11 cellular contexts compared by ENCODE assay signal in genomic region chr6:117317261-117317660, GRCh38. TPM values are rescaled to one million over a fixed set of nuclear protein-coding genes. Genes with fewer than 3 reads are reported as not detected.
A peak's percentile ranks its signal among the peaks of the same experiment; 100 is the strongest.
DNase-seq lines count a peak whose midpoint lies in the region; ATAC-seq, FAIRE-seq and TF ChIP-seq lines count a peak whose summit lies in the region.
"Had no signal": no experiment of that assay in that cellular context is flagged by ENCODE, and none has a peak within 500 bp of the region (broad histone marks: within the 10 kb centered on the region; RNA-seq: fewer than 3 reads in every experiment).

No MANE protein-coding gene starts in this region.

- no peaks in the 10 kb centered on the region for H3K9me3 ChIP-seq in Caco-2
- no peaks in the 10 kb centered on the region for H3K9me3 ChIP-seq in HEK293 (ENCODE audit: control insufficient read depth, insufficient read depth, low read depth, low read length)
- H3K9me3 ChIP-seq: SJCRH30 had no signal

- no peak overlapping the region for H3K4me3 Mint-ChIP-seq in Caco-2 (ENCODE audit: unreplicated experiment)
- no peak overlapping the region for H3K4me3 Mint-ChIP-seq in activated T-cell treated with anti-CD3 and anti-CD28 coated beads, Interleukin-2, amount 50 U/mL, for 72 hours
- H3K4me3 Mint-ChIP-seq: brain had no signal

- H3K4me1 ChIP-seq in Caco-2: no peaks in the 10 kb centered on the region
- H3K4me1 ChIP-seq in HEK293 (ENCODE audit: control insufficient read depth, insufficient read depth, low read length): no peaks in the 10 kb centered on the region
- H3K4me1 ChIP-seq: SJCRH30 had no signal

- H3K36me3 ChIP-seq in Caco-2 (ENCODE audit: control insufficient read depth, insufficient read depth, low read length) (no peaks in the 10 kb centered on the region), HEK293 (ENCODE audit: control insufficient read depth in 2 of 2, insufficient read depth in 1 of 2, low read length in 2 of 2) (no peaks in the 10 kb centered on the region)
- H3K36me3 ChIP-seq: SJCRH30 had no signal

- CTCF ChIA-PET in Caco-2 (lab: Charles Lee): interaction anchor here (1.2 kb wide), 1 partner anchor 34 kb away, joined by 3 read pairs; no protein-coding TSS in a partner anchor
- CTCF ChIA-PET in HEK293 (lab: Yijun Ruan, JAX): interaction anchor here (0.6 to 8.3 kb wide), 16 partner anchors 9 to 367 kb away, joined by 3 to 93 read pairs (median 4); no protein-coding TSS in a partner anchor

- H3K4me3 ChIP-seq in Caco-2 (ENCODE audit: low read depth, low read length): no peak overlapping the region
- H3K4me3 ChIP-seq in HEK293 (ENCODE audit: low read depth, low read length): no peak overlapping the region
- H3K4me3 ChIP-seq: SJCRH30 had no signal

- peak in 1 of 2 experiments; percentile 6 for DNase-seq in Caco-2
- DNase-seq in RPMI8226: peak; percentile 31
- no peak for DNase-seq in activated T-cell treated with anti-CD3 and anti-CD28 coated beads, Interleukin-2, amount 50 U/mL, for 72 hours

- no peaks in the 10 kb centered on the region for H3K36me3 Mint-ChIP-seq in Caco-2 (ENCODE audit: insufficient read depth, unreplicated experiment)
- H3K36me3 Mint-ChIP-seq in activated T-cell treated with anti-CD3 and anti-CD28 coated beads, Interleukin-2, amount 50 U/mL, for 72 hours (ENCODE audit: insufficient read depth in 2 of 2): no peaks in the 10 kb centered on the region
- H3K36me3 Mint-ChIP-seq: brain had no signal

- POLR2A ChIA-PET in Caco-2 (lab: Charles Lee): no interaction called here
- POLR2A ChIA-PET in HEK293 (lab: Yijun Ruan, JAX): no interaction called here

- no peak overlapping the region for H3K27ac Mint-ChIP-seq in Caco-2 (ENCODE audit: unreplicated experiment)
- H3K27ac Mint-ChIP-seq in activated T-cell treated with anti-CD3 and anti-CD28 coated beads, Interleukin-2, amount 50 U/mL, for 72 hours: no peak overlapping the region
- H3K27ac Mint-ChIP-seq: brain had no signal

- H3K27me3 Mint-ChIP-seq in Caco-2 (ENCODE audit: insufficient read depth, unreplicated experiment): peaks cover 5% of the 10 kb centered on the region
- H3K27me3 Mint-ChIP-seq in activated T-cell treated with anti-CD3 and anti-CD28 coated beads, Interleukin-2, amount 50 U/mL, for 72 hours (ENCODE audit: low read depth): peaks cover 11% of the 10 kb centered on the region
- H3K27me3 Mint-ChIP-seq: brain had no signal

- no peak overlapping the region for H3K27ac ChIP-seq in HEK293 (ENCODE audit: extremely low read depth, low read depth, low read length)
- H3K27ac ChIP-seq: SJCRH30 had no signal

- BruUV-seq in Caco-2 (replicated peaks; lab: Mats Ljungman, UMichigan): no TSS peak

- H3K9me3 Mint-ChIP-seq in Caco-2 (ENCODE audit: unreplicated experiment): no peaks in the 10 kb centered on the region
- no peaks in the 10 kb centered on the region for H3K9me3 Mint-ChIP-seq in activated T-cell treated with anti-CD3 and anti-CD28 coated beads, Interleukin-2, amount 50 U/mL, for 72 hours
- H3K9me3 Mint-ChIP-seq: brain had no signal

- H3K4me1 Mint-ChIP-seq in Caco-2 (ENCODE audit: low read depth, unreplicated experiment): no peaks in the 10 kb centered on the region
- H3K4me1 Mint-ChIP-seq in activated T-cell treated with anti-CD3 and anti-CD28 coated beads, Interleukin-2, amount 50 U/mL, for 72 hours (ENCODE audit: low read depth): no peaks in the 10 kb centered on the region
- H3K4me1 Mint-ChIP-seq: brain had no signal

- intact Hi-C loops in Caco-2 (cut with micrococcal nuclease; ENCODE audit: unreplicated experiment): loop anchor here (1.0 to 5.0 kb wide), 4 partner anchors 36 to 435 kb away; no protein-coding TSS in a partner anchor

- TF ChIP-seq CTCF in Caco-2 (IDR thresholded peaks at IDR 0.05; ENCODE audit: insufficient read depth in 1 of 2, low read depth in 1 of 2, low read length in 1 of 2, severe bottlenecking in 1 of 2, unreplicated experiment in 1 of 2): peak; percentile 42 to 72
- TF ChIP-seq CTCF in HEK293 (tag by site-specific recombination; IDR thresholded peaks at IDR 0.05): 0 out of 2 replicates have a peak, but pooled peaks have one; percentile 41

- no peaks in the 10 kb centered on the region for H3K27me3 ChIP-seq in Caco-2 (replicated peaks; ENCODE audit: control insufficient read depth, insufficient read depth, low read length)
- H3K27me3 ChIP-seq: SJCRH30 had no signal

- peak; percentile 84 for FAIRE-seq in islet of Langerhans (lab: Jason Lieb, UNC)

- ATAC-seq in GM19455 (IDR thresholded peaks at IDR 0.05; ENCODE audit: unreplicated experiment) (no peak), GM19452 (IDR thresholded peaks at IDR 0.05; ENCODE audit: unreplicated experiment) (no peak), GM18858 (IDR thresholded peaks at IDR 0.05; ENCODE audit: unreplicated experiment) (no peak)
- no peak for ATAC-seq in activated T-cell treated with anti-CD3 and anti-CD28 coated beads, Interleukin-2, amount 50 U/mL, for 72 hours (replicated peaks in 1 of 2)

TF ChIP-seq in HEK293, 187 proteins besides CTCF, POLR2A, EP300 and RAD21:
- TF ChIP-seq ZNF175 (tag by site-specific recombination; IDR thresholded peaks at IDR 0.05) (no peak), ZNF654 (tag by site-specific recombination; IDR thresholded peaks at IDR 0.05; ENCODE audit: low read depth) (peak; percentile 75), ZNF366 (tag by site-specific recombination; conservative IDR thresholded peaks at IDR 0.05) (no peak), ZBTB44 (tag by site-specific recombination; IDR thresholded peaks at IDR 0.05) (no peak), TCF7L2 (IDR thresholded peaks at IDR 0.05; ENCODE audit: borderline replicate concordance, low read depth, low read length) (no peak), ZBTB17 (tag by site-specific recombination; IDR thresholded peaks at IDR 0.05) (no peak), ZNF707 (tag by site-specific recombination; IDR thresholded peaks at IDR 0.05) (no peak), ZNF529 (tag by site-specific recombination; IDR thresholded peaks at IDR 0.05; ENCODE audit: insufficient replicate concordance) (no peak)

RNA-seq across cellular contexts. Expression of gene VGLL2, which starts 51.9 kb away (rescaled TPM):
- not detected in 2 replicates for total RNA-seq in Caco-2 (2022)
- total RNA-seq in activated T-cell treated with anti-CD3 and anti-CD28 coated beads, Interleukin-2, amount 50 U/mL, for 72 hours: not detected
- total RNA-seq: pulmonary artery endothelial cell had no signal
